1 cellular context compared by ENCODE assay signal in genomic region chr1:27664291-27664690, GRCh38.
TF ChIP-seq lines count a peak whose summit lies in the region.

No MANE protein-coding gene starts in this region.

TF ChIP-seq in GM23338, 12 proteins besides CTCF, POLR2A, EP300 and RAD21 (continued from another document):
- TF ChIP-seq ZNF462 (CRISPR knock-in tag; IDR thresholded peaks at IDR 0.05) (no peak), STAT1 (IDR thresholded peaks at IDR 0.05; ENCODE audit: unreplicated experiment) (no peak)
TF ChIP-seq in GM23338: peak in this region for 0.
